ENCODE assay signal across 20 cellular contexts in genomic region chr1:31003613-31004230, GRCh38.
DNase-seq lines count a peak whose midpoint lies in the region; ATAC-seq and TF ChIP-seq lines count a peak whose summit lies in the region.
"Had no signal": no experiment of that assay in that cellular context is flagged by ENCODE, and none has a peak within 500 bp of the region (broad histone marks: within the 10 kb centered on the region; RNA-seq: fewer than 3 reads in every experiment).

No MANE protein-coding gene starts in this region.

- peak overlapping the region; percentile 21 for H3K27ac ChIP-seq in mesenchymal stem cell (ENCODE audit: low read length, poor library complexity, severe bottlenecking)
- H3K27ac ChIP-seq in OCI-LY7 (ENCODE audit: low read depth, low read length, poor library complexity, severe bottlenecking), result no peak overlapping the region

- H3K18ac ChIP-seq in mesenchymal stem cell (ENCODE audit: low read depth in 1 of 2, low read length in 2 of 2), result no peak overlapping the region

- H3K36me3 ChIP-seq in mesenchymal stem cell (ENCODE audit: control insufficient read depth in 1 of 2, insufficient read depth in 2 of 2, low read depth in 1 of 2, low read length in 2 of 2), result peaks cover 7 to 58% of the 10 kb centered on the region in 2 experiments
- H3K36me3 ChIP-seq in OCI-LY7 (ENCODE audit: insufficient read depth, low read length), result peaks cover 92% of the 10 kb centered on the region

- H4K91ac ChIP-seq in mesenchymal stem cell (ENCODE audit: low read length), result no peak overlapping the region

- no peak overlapping the region for H2BK12ac ChIP-seq in mesenchymal stem cell (ENCODE audit: low read length in 2 of 2)

- no peak for DNase-seq in activated naive CD4-positive, alpha-beta T cell treated with anti-CD3 and anti-CD28 coated beads, Interleukin-2, amount 50 U/mL, for 72 hours (ENCODE audit: low spot score in 2 of 2)
- DNase-seq in activated naive CD4-positive, alpha-beta T cell treated with anti-CD3 and anti-CD28 coated beads, Interleukin-2, amount 10 ng/mL, durations not matched to agents 7 days and 5 days, result no peak
- DNase-seq in mesenchymal stem cell (no peak), KG1 (lab: John Stamatoyannopoulos, UW) (no peak), NCI-H748 (lab: John Stamatoyannopoulos, UW; ENCODE audit: unreplicated experiment) (no peak), OCI-LY7 (ENCODE audit: low spot score) (no peak)
- DNase-seq in stimulated activated naive B cell treated with anti-CD40 and anti-IgM and Interleukin-4, amounts not matched to agents 10 μg/mL and 1 μg/mL and 100 μg/mL, for 72 hours, result no peak
- DNase-seq: CD4-positive, alpha-beta memory T cell; DND-41; GF-D8; KBM-7; NCI-H1092; NCI-H1694; NCI-H2107; NCI-H226; NCI-H526 treated with DMSO at 0.1 percent for 48 hours; NK-92 treated with Interleukin-12 subunit alpha and Interleukin-12 subunit beta, amount 100 ng/mL, for 24 hours; PC-3 had no signal

- H3K4me1 ChIP-seq in mesenchymal stem cell (ENCODE audit: control insufficient read depth, insufficient read depth, low read depth, low read length), result peaks cover 4% of the 10 kb centered on the region
- H3K4me1 ChIP-seq in OCI-LY7 (ENCODE audit: insufficient read depth, low read length, poor library complexity, severe bottlenecking), result peaks cover 10% of the 10 kb centered on the region

- intact Hi-C loops in OCI-LY7 (cut with micrococcal nuclease; ENCODE audit: unreplicated experiment), result no loop called here

- H3K4me2 ChIP-seq in mesenchymal stem cell (ENCODE audit: low read length, poor library complexity, severe bottlenecking), result no peak overlapping the region
- H3K4me2 ChIP-seq in OCI-LY7 (ENCODE audit: low read length), result no peak overlapping the region
- H3K4me2 ChIP-seq: GM23338 had no signal

- H3K4me3 Mint-ChIP-seq in activated naive CD4-positive, alpha-beta T cell treated with anti-CD3 and anti-CD28 coated beads, Interleukin-2, amount 10 ng/mL, durations not matched to agents 7 days and 5 days, result no peak overlapping the region
- H3K4me3 Mint-ChIP-seq in activated T-helper 17 cell treated with anti-CD3 and anti-CD28 coated beads, Interleukin-2, amount 50 U/mL, for 72 hours, result no peak overlapping the region
- H3K4me3 Mint-ChIP-seq in stimulated activated naive B cell treated with anti-CD40 and anti-IgM and Interleukin-4, amounts not matched to agents 10 μg/mL and 1 μg/mL and 100 μg/mL, for 72 hours, result peak overlapping the region in 1 of 2 donors; percentile 14
- H3K4me3 Mint-ChIP-seq: CD4-positive, alpha-beta memory T cell; GM23338 had no signal

- H2BK120ac ChIP-seq in mesenchymal stem cell (ENCODE audit: low read depth, low read length), result no peak overlapping the region

- 94% methylated on average over 5 of the region's 6 CpGs for WGBS in mesenchymal stem cell

- H3K9me3 Mint-ChIP-seq in activated naive CD4-positive, alpha-beta T cell treated with anti-CD3 and anti-CD28 coated beads, Interleukin-2, amount 50 U/mL, for 72 hours, result no peaks in the 10 kb centered on the region
- no peaks in the 10 kb centered on the region for H3K9me3 Mint-ChIP-seq in activated naive CD4-positive, alpha-beta T cell treated with anti-CD3 and anti-CD28 coated beads, Interleukin-2, amount 10 ng/mL, durations not matched to agents 7 days and 5 days
- H3K9me3 Mint-ChIP-seq in activated T-helper 17 cell treated with anti-CD3 and anti-CD28 coated beads, Interleukin-2, amount 50 U/mL, for 72 hours, result no peaks in the 10 kb centered on the region
- H3K9me3 Mint-ChIP-seq in stimulated activated naive B cell treated with anti-CD40 and anti-IgM and Interleukin-4, amounts not matched to agents 10 μg/mL and 1 μg/mL and 100 μg/mL, for 72 hours, result no peaks in the 10 kb centered on the region
- H3K9me3 Mint-ChIP-seq: CD4-positive, alpha-beta memory T cell; GM23338 had no signal

- H4K8ac ChIP-seq in mesenchymal stem cell (ENCODE audit: low read length), result no peak overlapping the region

- H3K79me1 ChIP-seq in mesenchymal stem cell (replicated peaks; ENCODE audit: low read length, poor library complexity, severe bottlenecking), result peaks cover 3% of the 10 kb centered on the region

- BruUV-seq in OCI-LY7 (replicated peaks; lab: Mats Ljungman, UMichigan), result no TSS peak

- H3K4me3 ChIP-seq in mesenchymal stem cell (ENCODE audit: insufficient read depth in 1 of 2, low read depth in 1 of 2, low read length in 2 of 2) (no peak overlapping the region), OCI-LY7 (ENCODE audit: low read depth, low read length, poor library complexity, severe bottlenecking) (no peak overlapping the region)
- H3K4me3 ChIP-seq: GM23338 had no signal

- POLR2A ChIA-PET in OCI-LY7 (lab: Charles Lee), result interaction anchor here (1.1 to 2.1 kb wide), 3 partner anchors 9 to 20 kb away, joined by 5 to 8 read pairs (median 5); no protein-coding TSS in a partner anchor

- no peak overlapping the region for H2BK5ac ChIP-seq in mesenchymal stem cell (ENCODE audit: low read depth, low read length, poor library complexity, severe bottlenecking)

- no peak for TF ChIP-seq CTCF in OCI-LY7 (conservative IDR thresholded peaks at IDR 0.05; ENCODE audit: low read length)

- CTCF ChIA-PET in activated naive CD4-positive, alpha-beta T cell treated with anti-CD3 and anti-CD28 coated beads, Interleukin-2, amount 10 ng/mL, durations not matched to agents 7 days and 5 days (lab: Charles Lee), result interaction anchor here (0.7 to 1.5 kb wide), 2 partner anchors 8 to 9 kb away, joined by 3 read pairs; no protein-coding TSS in a partner anchor
- CTCF ChIA-PET in OCI-LY7 (lab: Charles Lee; ENCODE audit: unreplicated experiment), result no interaction called here

- H3K4ac ChIP-seq in mesenchymal stem cell (ENCODE audit: low read depth in 1 of 2, low read length in 2 of 2), result no peak overlapping the region

- H3K14ac ChIP-seq in mesenchymal stem cell (ENCODE audit: low read length in 2 of 2), result no peak overlapping the region

- H3K4me1 Mint-ChIP-seq in activated naive CD4-positive, alpha-beta T cell treated with anti-CD3 and anti-CD28 coated beads, Interleukin-2, amount 10 ng/mL, durations not matched to agents 7 days and 5 days, result peaks cover 14% of the 10 kb centered on the region
- H3K4me1 Mint-ChIP-seq in activated T-helper 17 cell treated with anti-CD3 and anti-CD28 coated beads, Interleukin-2, amount 50 U/mL, for 72 hours, result peaks cover 26% of the 10 kb centered on the region
- peaks cover 32 to 53% of the 10 kb centered on the region in 2 donors for H3K4me1 Mint-ChIP-seq in stimulated activated naive B cell treated with anti-CD40 and anti-IgM and Interleukin-4, amounts not matched to agents 10 μg/mL and 1 μg/mL and 100 μg/mL, for 72 hours

- peaks cover 34% of the 10 kb centered on the region for H4K20me1 ChIP-seq in OCI-LY7 (ENCODE audit: insufficient read depth, low read length)

- peaks cover 0 to 23% of the 10 kb centered on the region in 2 donors for H3K36me3 Mint-ChIP-seq in activated naive CD4-positive, alpha-beta T cell treated with anti-CD3 and anti-CD28 coated beads, Interleukin-2, amount 50 U/mL, for 72 hours
- peaks cover 56% of the 10 kb centered on the region for H3K36me3 Mint-ChIP-seq in activated naive CD4-positive, alpha-beta T cell treated with anti-CD3 and anti-CD28 coated beads, Interleukin-2, amount 10 ng/mL, durations not matched to agents 7 days and 5 days
- peaks cover 95% of the 10 kb centered on the region for H3K36me3 Mint-ChIP-seq in activated T-helper 17 cell treated with anti-CD3 and anti-CD28 coated beads, Interleukin-2, amount 50 U/mL, for 72 hours (ENCODE audit: low read depth)
- H3K36me3 Mint-ChIP-seq in stimulated activated naive B cell treated with anti-CD40 and anti-IgM and Interleukin-4, amounts not matched to agents 10 μg/mL and 1 μg/mL and 100 μg/mL, for 72 hours, result peaks cover 42 to 56% of the 10 kb centered on the region in 2 donors

- H3K9ac ChIP-seq in mesenchymal stem cell (ENCODE audit: low read length), result no peak overlapping the region

- no peaks in the 10 kb centered on the region for H3K27me3 Mint-ChIP-seq in activated naive CD4-positive, alpha-beta T cell treated with anti-CD3 and anti-CD28 coated beads, Interleukin-2, amount 10 ng/mL, durations not matched to agents 7 days and 5 days
- H3K27me3 Mint-ChIP-seq in activated T-helper 17 cell treated with anti-CD3 and anti-CD28 coated beads, Interleukin-2, amount 50 U/mL, for 72 hours, result no peaks in the 10 kb centered on the region
- no peaks in the 10 kb centered on the region for H3K27me3 Mint-ChIP-seq in stimulated activated naive B cell treated with anti-CD40 and anti-IgM and Interleukin-4, amounts not matched to agents 10 μg/mL and 1 μg/mL and 100 μg/mL, for 72 hours
- H3K27me3 Mint-ChIP-seq: CD4-positive, alpha-beta memory T cell had no signal

- H2AFZ ChIP-seq in mesenchymal stem cell (ENCODE audit: low read depth, low read length) (no peak overlapping the region), OCI-LY7 (ENCODE audit: low read length) (no peak overlapping the region)
- H2AFZ ChIP-seq: GM23338 had no signal

- H3K9me3 ChIP-seq in mesenchymal stem cell (ENCODE audit: control insufficient read depth, low read length) (no peaks in the 10 kb centered on the region), OCI-LY7 (ENCODE audit: low read length) (no peaks in the 10 kb centered on the region)

- no peaks in the 10 kb centered on the region for H3K9me2 ChIP-seq in OCI-LY7 (ENCODE audit: insufficient read depth, low read length)

- no peak overlapping the region for H2AK5ac ChIP-seq in mesenchymal stem cell (ENCODE audit: low read length, severe bottlenecking)

- no peak overlapping the region for H2BK15ac ChIP-seq in mesenchymal stem cell (ENCODE audit: low read depth, poor library complexity, severe bottlenecking)

- H3K79me2 ChIP-seq in OCI-LY7 (ENCODE audit: insufficient read depth, low read depth, low read length), result peaks cover 71% of the 10 kb centered on the region

- no peak overlapping the region for H3K23ac ChIP-seq in mesenchymal stem cell (ENCODE audit: low read length in 2 of 2)

- no peak for ATAC-seq in activated naive CD4-positive, alpha-beta T cell treated with anti-CD3 and anti-CD28 coated beads, Interleukin-2, amount 50 U/mL, for 72 hours
- no peak for ATAC-seq in activated T-helper 17 cell treated with anti-CD3 and anti-CD28 coated beads, Interleukin-2, amount 50 U/mL, for 72 hours (replicated peaks)
- ATAC-seq in stimulated activated naive B cell treated with anti-CD40 and anti-IgM and Interleukin-4, amounts not matched to agents 10 μg/mL and 1 μg/mL and 100 μg/mL, for 72 hours (replicated peaks), result no peak
- ATAC-seq: GM23338, PC-3 had no signal

- H3K27me3 ChIP-seq in mesenchymal stem cell (ENCODE audit: control insufficient read depth in 1 of 2, insufficient read depth in 1 of 2, low read length in 2 of 2), result no peaks in the 10 kb centered on the region

- H3K27ac Mint-ChIP-seq in activated naive CD4-positive, alpha-beta T cell treated with anti-CD3 and anti-CD28 coated beads, Interleukin-2, amount 50 U/mL, for 72 hours, result peak overlapping the region; percentile 8 to 50
- H3K27ac Mint-ChIP-seq in activated naive CD4-positive, alpha-beta T cell treated with anti-CD3 and anti-CD28 coated beads, Interleukin-2, amount 10 ng/mL, durations not matched to agents 7 days and 5 days, result no peak overlapping the region
- peak overlapping the region; percentile 71 for H3K27ac Mint-ChIP-seq in activated T-helper 17 cell treated with anti-CD3 and anti-CD28 coated beads, Interleukin-2, amount 50 U/mL, for 72 hours
- H3K27ac Mint-ChIP-seq in stimulated activated naive B cell treated with anti-CD40 and anti-IgM and Interleukin-4, amounts not matched to agents 10 μg/mL and 1 μg/mL and 100 μg/mL, for 72 hours, result peak overlapping the region; percentile 86
- H3K27ac Mint-ChIP-seq: GM23338 had no signal
